Comparison of ENCODE assay signal across 17 cellular contexts in the genomic region with DNA sequence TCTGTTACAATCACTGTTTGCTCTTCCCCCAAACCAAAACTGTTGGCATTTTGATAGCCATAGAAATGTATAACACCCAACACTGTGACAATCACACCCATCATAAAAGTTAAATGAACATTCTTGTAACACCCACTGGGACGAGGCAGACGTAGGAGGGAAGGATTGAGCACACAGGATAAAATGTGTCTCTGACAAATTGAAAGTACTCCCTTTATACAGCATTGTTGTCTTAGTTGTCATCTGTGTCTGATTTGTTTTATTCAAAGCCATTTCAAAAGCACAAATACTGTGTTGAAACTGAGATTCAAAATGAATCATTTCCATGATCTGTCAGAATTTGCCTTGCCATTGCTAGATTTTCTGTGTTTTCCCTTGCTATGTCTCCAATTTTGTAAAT.
"Had no signal": no experiment of that assay in that cellular context is flagged by ENCODE, and none has a peak within 500 bp of the region (broad histone marks: within the 10 kb centered on the region; RNA-seq: fewer than 3 reads in every experiment).

No MANE protein-coding gene starts in this region.

- H3K4me1 Mint-ChIP-seq: naive thymus-derived CD4-positive, alpha-beta T cell; stimulated activated naive B cell treated with anti-CD40 and anti-IgM and Interleukin-4, amounts not matched to agents 10 μg/mL and 1 μg/mL and 100 μg/mL, for 72 hours had no signal

- H3K4me1 ChIP-seq: lower lobe of right lung, SJSA1, spleen, upper lobe of right lung had no signal

- FAIRE-seq: bronchial epithelial cell had no signal

- H3K36me3 Mint-ChIP-seq: stimulated activated naive B cell treated with anti-CD40 and anti-IgM and Interleukin-4, amounts not matched to agents 10 μg/mL and 1 μg/mL and 100 μg/mL, for 72 hours had no signal

- H3K9me3 ChIP-seq: lower lobe of right lung, SJSA1, spleen, upper lobe of right lung had no signal

- H3K27ac Mint-ChIP-seq: activated naive CD4-positive, alpha-beta T cell treated with anti-CD3 and anti-CD28 coated beads, Interleukin-2, amount 50 U/mL, for 72 hours; progenitor cell of endocrine pancreas; stimulated activated naive B cell treated with anti-CD40 and anti-IgM and Interleukin-4, amounts not matched to agents 10 μg/mL and 1 μg/mL and 100 μg/mL, for 72 hours had no signal

- H3K27me3 Mint-ChIP-seq: progenitor cell of endocrine pancreas; stimulated activated naive B cell treated with anti-CD40 and anti-IgM and Interleukin-4, amounts not matched to agents 10 μg/mL and 1 μg/mL and 100 μg/mL, for 72 hours had no signal

- H3K4me3 Mint-ChIP-seq: naive thymus-derived CD4-positive, alpha-beta T cell; stimulated activated naive B cell treated with anti-CD40 and anti-IgM and Interleukin-4, amounts not matched to agents 10 μg/mL and 1 μg/mL and 100 μg/mL, for 72 hours had no signal

- ATAC-seq: lower lobe of right lung; naive thymus-derived CD4-positive, alpha-beta T cell; right cardiac atrium; stimulated activated naive B cell treated with anti-CD40 and anti-IgM and Interleukin-4, amounts not matched to agents 10 μg/mL and 1 μg/mL and 100 μg/mL, for 72 hours; upper lobe of right lung had no signal

- H3K27ac ChIP-seq: lower lobe of right lung, SJSA1, spleen, upper lobe of right lung, VCaP had no signal

- DNase-seq: activated CD4-positive, alpha-beta T cell treated with anti-CD3 and anti-CD28 coated beads for 4 hours; activated CD8-positive, alpha-beta memory T cell treated with anti-CD3 and anti-CD28 coated beads for 24 hours; activated effector memory CD4-positive, alpha-beta T cell treated with Interleukin-2 at 50 U/mL for 16 hours; hippocampal formation; lower lobe of right lung; naive thymus-derived CD4-positive, alpha-beta T cell; right cardiac atrium; spleen; stimulated activated CD4-positive, alpha-beta T cell treated with anti-CD3 and anti-CD28 coated beads, Interleukin-1b, Interleukin-23, amount 100 ng/mL, for 48 hours; stimulated activated naive B cell treated with anti-CD40 and anti-IgM and Interleukin-4, amounts not matched to agents 10 μg/mL and 1 μg/mL and 100 μg/mL, for 72 hours; T-helper 9 cell; upper lobe of right lung had no signal

- H3K4me3 ChIP-seq: lower lobe of right lung, SJSA1, spleen, upper lobe of right lung had no signal

- H3K27me3 ChIP-seq: SJSA1, spleen, upper lobe of right lung had no signal

- H3K36me3 ChIP-seq: lower lobe of right lung, SJSA1, spleen, upper lobe of right lung had no signal
